ENCODE assay signal across 2 cellular contexts in genomic region chr21:42385619-42386018, GRCh38.
TF ChIP-seq lines count a peak whose summit lies in the region.

No MANE protein-coding gene starts in this region.

TF ChIP-seq in GM12891, 5 proteins besides CTCF, POLR2A, EP300 and RAD21:
- TF ChIP-seq POLR2AphosphoS5 (IDR thresholded peaks at IDR 0.05; ENCODE audit: low read depth, low read length) (peak; percentile 52; the same call in 1 of the 2 replicates), TAF1 (IDR thresholded peaks at IDR 0.05; ENCODE audit: low read depth, low read length) (no peak)

TF ChIP-seq in H1, 55 proteins besides CTCF, POLR2A, EP300 and RAD21:
- no peak for TF ChIP-seq SIRT6 (IDR thresholded peaks at IDR 0.05; ENCODE audit: low read length)
